In genomic region chr2:119732026-119732425, GRCh38 we compare ENCODE assay signal across 18 cellular contexts. TPM values are rescaled to one million over a fixed set of nuclear protein-coding genes. Genes with fewer than 3 reads are reported as not detected.
DNase-seq lines count a peak whose midpoint lies in the region; ATAC-seq and TF ChIP-seq lines count a peak whose summit lies in the region.
"Had no signal": no experiment of that assay in that cellular context is flagged by ENCODE, and none has a peak within 500 bp of the region (broad histone marks: within the 10 kb centered on the region; RNA-seq: fewer than 3 reads in every experiment).

No MANE protein-coding gene starts in this region.

- H3K9me3 ChIP-seq in endodermal cell (ENCODE audit: control insufficient read depth, low read length), result no peaks in the 10 kb centered on the region
- no peaks in the 10 kb centered on the region for H3K9me3 ChIP-seq in thyroid gland

- no peak for TF ChIP-seq CTCF in endodermal cell (conservative IDR thresholded peaks at IDR 0.05)
- no peak for TF ChIP-seq CTCF in thyroid gland (IDR thresholded peaks at IDR 0.05)

- H3K9ac ChIP-seq in endodermal cell (ENCODE audit: extremely low read depth, low read length, poor library complexity, severe bottlenecking), result no peak overlapping the region

- ATAC-seq in left cardiac atrium (no peak), sciatic nerve (no peak)
- ATAC-seq: GM23338 had no signal

- peaks cover 3% of the 10 kb centered on the region for H3K27me3 Mint-ChIP-seq in endodermal cell (ENCODE audit: insufficient read depth)
- H3K27me3 Mint-ChIP-seq: CD4-positive, alpha-beta memory T cell had no signal

- no peaks in the 10 kb centered on the region for H3K36me3 ChIP-seq in endodermal cell (ENCODE audit: control insufficient read depth, insufficient read depth, low read length)
- H3K36me3 ChIP-seq in thyroid gland, result no peaks in the 10 kb centered on the region

- H3K4me1 Mint-ChIP-seq in endodermal cell, result peaks cover 2% of the 10 kb centered on the region
- H3K4me1 Mint-ChIP-seq: CD4-positive, alpha-beta memory T cell had no signal

- H3K27ac ChIP-seq in endodermal cell (ENCODE audit: low read depth, low read length), result no peak overlapping the region
- H3K27ac ChIP-seq in thyroid gland, result peak overlapping the region; percentile 88 to 95 (median 92)
- H3K27ac ChIP-seq: C4-2B had no signal

- WGBS in endodermal cell (ENCODE audit: insufficient coverage in 1 of 2, insufficient read length in 1 of 2), 2 experiments, result 91 to 94% methylated on average over 11 of the region's 11 CpGs
- 81 to 84% methylated on average over 11 of the region's 11 CpGs for WGBS in thyroid gland, 2 donors

- H3K9me3 Mint-ChIP-seq in endodermal cell, result no peaks in the 10 kb centered on the region
- H3K9me3 Mint-ChIP-seq: CD4-positive, alpha-beta memory T cell; GM23338; H9 had no signal

- H3K27ac Mint-ChIP-seq in endodermal cell, result no peak overlapping the region
- H3K27ac Mint-ChIP-seq: CD4-positive, alpha-beta memory T cell; GM23338 had no signal

- intact Hi-C loops in thyroid gland (cut with DNase I) (no loop called here), left cardiac atrium (cut with DNase I) (no loop called here), sciatic nerve (cut with DNase I) (no loop called here)

- no peak overlapping the region for H3K4me3 Mint-ChIP-seq in endodermal cell
- H3K4me3 Mint-ChIP-seq: CD4-positive, alpha-beta memory T cell; GM23338; H9 had no signal

- no peak overlapping the region for H3K4me3 ChIP-seq in endodermal cell (ENCODE audit: low read length)
- H3K4me3 ChIP-seq in thyroid gland (replicated peaks in 1 of 3), result no peak overlapping the region
- H3K4me3 ChIP-seq: GM23338 had no signal

- H3K4me1 ChIP-seq in endodermal cell (ENCODE audit: control insufficient read depth, insufficient read depth, low read length), result no peaks in the 10 kb centered on the region
- peaks cover 39 to 77% of the 10 kb centered on the region in 2 donors for H3K4me1 ChIP-seq in thyroid gland

- H3K27me3 ChIP-seq in endodermal cell (ENCODE audit: control insufficient read depth, insufficient read depth, low read length, poor library complexity, severe bottlenecking), result no peaks in the 10 kb centered on the region
- no peaks in the 10 kb centered on the region for H3K27me3 ChIP-seq in thyroid gland

- TF ChIP-seq POLR2A in thyroid gland (IDR thresholded peaks at IDR 0.05), result no peak

- DNase-seq in NOMO-1 treated with DMSO at 0.1 percent for 48 hours (lab: John Stamatoyannopoulos, UW; ENCODE audit: unreplicated experiment) (peak; percentile 24), NOMO-1 treated with dmso at 0.1 percent for 144 hours (lab: John Stamatoyannopoulos, UW; ENCODE audit: unreplicated experiment) (no peak), MV-4-11 (lab: John Stamatoyannopoulos, UW) (peak; percentile 72), endodermal cell (peak; percentile 25), thyroid gland (no peak), left cardiac atrium (no peak), sciatic nerve (ENCODE audit: low spot score) (no peak), superior temporal gyrus (ENCODE audit: extremely low spot score) (no peak)
- DNase-seq: 8988T; ACHN; CD4-positive, alpha-beta memory T cell; DMS153; DMS79 treated with DMSO at 0.1 percent for 48 hours; EL; H9; IMR-90 had no signal

- H3K36me3 Mint-ChIP-seq in endodermal cell (ENCODE audit: low read depth), result no peaks in the 10 kb centered on the region
- H3K36me3 Mint-ChIP-seq: CD4-positive, alpha-beta memory T cell had no signal

RNA-seq across cellular contexts. Expression of gene PTPN4, which starts 27.7 kb away (rescaled TPM):
- 10 to 100 TPM; 52.6 to 69.8 TPM for total RNA-seq in endodermal cell
- polyA plus RNA-seq in endodermal cell (2013, experiment 1 of 2), result 36.4 TPM
- polyA plus RNA-seq in endodermal cell (2013, experiment 2 of 2), result 22.5 TPM
- total RNA-seq in thyroid gland, result 100 to 1,000 TPM in 2 of 4 donors, 10 to 100 TPM in 2; 79.1 to 131 (median 114) TPM
- total RNA-seq in left cardiac atrium, result 10 to 100 TPM; 33.0 TPM
- total RNA-seq in sciatic nerve, result 37.7 TPM

RNA-seq across cellular contexts. Expression of gene TMEM177, which starts 53.0 kb away (rescaled TPM):
- total RNA-seq in endodermal cell (10 to 100 TPM; 26.8 to 28.6 TPM), thyroid gland (10 to 100 TPM in 3 of 4 donors, 1 to 10 TPM in 1; 6.2 to 24.3 (median 14.1) TPM), left cardiac atrium (1 to 10 TPM; 8.6 to 9.3 TPM), sciatic nerve (8.2 TPM)
- polyA plus RNA-seq in endodermal cell (2013, experiment 1 of 2), result 22.7 TPM
- polyA plus RNA-seq in endodermal cell (2013, experiment 2 of 2), result 18.5 TPM

Comparison
In these comparisons a context has a peak if more than half of its experiments do, and no peak if none do; other contexts are left out.
1. DNase-seq: peak in NOMO-1 treated with DMSO at 0.1 percent for 48 hours (single experiment), MV-4-11 (single experiment) and endodermal cell (single experiment); none in NOMO-1 treated with dmso at 0.1 percent for 144 hours (single experiment), thyroid gland (0 of 2), left cardiac atrium (single experiment), sciatic nerve (single experiment) and superior temporal gyrus (single experiment).